Comparison of ENCODE assay signal across 17 cellular contexts in the genomic region with DNA sequence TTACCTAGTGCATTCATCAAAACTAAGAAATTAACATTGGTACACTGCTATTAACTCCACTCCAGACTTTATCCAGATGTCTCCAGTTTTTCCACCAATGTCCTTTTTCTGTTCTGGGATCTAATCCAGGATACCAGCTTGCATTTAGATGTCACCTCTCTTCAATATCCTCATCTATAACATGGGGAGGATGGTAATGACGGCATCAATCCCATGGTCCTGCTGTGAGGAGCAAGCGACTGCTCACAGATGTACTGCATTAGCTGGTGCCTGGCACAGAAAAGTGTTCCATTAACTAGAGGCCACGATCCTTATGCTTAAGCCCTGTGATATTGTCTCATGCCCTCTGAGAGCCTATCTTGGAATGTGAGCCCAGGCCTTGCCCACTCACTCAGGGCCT.
A peak's percentile ranks its signal among the peaks of the same experiment; 100 is the strongest.
DNase-seq lines count a peak whose midpoint lies in the region; ATAC-seq and TF ChIP-seq lines count a peak whose summit lies in the region.
"Had no signal": no experiment of that assay in that cellular context is flagged by ENCODE, and none has a peak within 500 bp of the region (broad histone marks: within the 10 kb centered on the region; RNA-seq: fewer than 3 reads in every experiment).

No MANE protein-coding gene starts in this region.

- peak; percentile 68 for ATAC-seq in SK-N-SH treated with all-trans-retinoic acid at 6 μM for 48 hours
- ATAC-seq in HG02678 (IDR thresholded peaks at IDR 0.05; ENCODE audit: unreplicated experiment) = no peak
- ATAC-seq: GM23338 had no signal

- DNase-seq in NCI-H2171 treated with DMSO at 0.1 percent for 48 hours (lab: John Stamatoyannopoulos, UW) (peak; percentile 38), NCI-H2171 (lab: John Stamatoyannopoulos, UW) (no peak), NCI-H1694 treated with DMSO at 0.1 percent for 48 hours (lab: John Stamatoyannopoulos, UW) (peak; percentile 89), pons (ENCODE audit: low spot score) (peak; percentile 40), inferior parietal cortex (ENCODE audit: extremely low spot score) (no peak)
- DNase-seq in activated naive CD4-positive, alpha-beta T cell treated with Interleukin-2 at 50 U/mL for 16 hours = no peak
- DNase-seq: 8988T; AML-193; Calu3; CD4-positive, alpha-beta T cell; DMS153; DMS79 treated with DMSO at 0.1 percent for 48 hours; EL; H7 had no signal

TF ChIP-seq in SK-N-SH treated with all-trans-retinoic acid at 6 μM for 48 hours, 23 proteins besides CTCF, POLR2A, EP300 and RAD21:
- TF ChIP-seq GLIS3 (CRISPR knock-in tag; IDR thresholded peaks at IDR 0.05) = no peak
- peak; percentile 29; the same call in 1 of the 2 replicates for TF ChIP-seq SNAI2 (CRISPR knock-in tag; IDR thresholded peaks at IDR 0.05)
- TF ChIP-seq ARNTL (CRISPR knock-in tag; IDR thresholded peaks at IDR 0.05; ENCODE audit: borderline replicate concordance, low read depth) = no peak
- peak; percentile 31 for TF ChIP-seq ISL1 (CRISPR knock-in tag; IDR thresholded peaks at IDR 0.05)
- no peak for TF ChIP-seq BACH2 (CRISPR knock-in tag; IDR thresholded peaks at IDR 0.05; ENCODE audit: borderline replicate concordance)
- TF ChIP-seq, protein P1, sequence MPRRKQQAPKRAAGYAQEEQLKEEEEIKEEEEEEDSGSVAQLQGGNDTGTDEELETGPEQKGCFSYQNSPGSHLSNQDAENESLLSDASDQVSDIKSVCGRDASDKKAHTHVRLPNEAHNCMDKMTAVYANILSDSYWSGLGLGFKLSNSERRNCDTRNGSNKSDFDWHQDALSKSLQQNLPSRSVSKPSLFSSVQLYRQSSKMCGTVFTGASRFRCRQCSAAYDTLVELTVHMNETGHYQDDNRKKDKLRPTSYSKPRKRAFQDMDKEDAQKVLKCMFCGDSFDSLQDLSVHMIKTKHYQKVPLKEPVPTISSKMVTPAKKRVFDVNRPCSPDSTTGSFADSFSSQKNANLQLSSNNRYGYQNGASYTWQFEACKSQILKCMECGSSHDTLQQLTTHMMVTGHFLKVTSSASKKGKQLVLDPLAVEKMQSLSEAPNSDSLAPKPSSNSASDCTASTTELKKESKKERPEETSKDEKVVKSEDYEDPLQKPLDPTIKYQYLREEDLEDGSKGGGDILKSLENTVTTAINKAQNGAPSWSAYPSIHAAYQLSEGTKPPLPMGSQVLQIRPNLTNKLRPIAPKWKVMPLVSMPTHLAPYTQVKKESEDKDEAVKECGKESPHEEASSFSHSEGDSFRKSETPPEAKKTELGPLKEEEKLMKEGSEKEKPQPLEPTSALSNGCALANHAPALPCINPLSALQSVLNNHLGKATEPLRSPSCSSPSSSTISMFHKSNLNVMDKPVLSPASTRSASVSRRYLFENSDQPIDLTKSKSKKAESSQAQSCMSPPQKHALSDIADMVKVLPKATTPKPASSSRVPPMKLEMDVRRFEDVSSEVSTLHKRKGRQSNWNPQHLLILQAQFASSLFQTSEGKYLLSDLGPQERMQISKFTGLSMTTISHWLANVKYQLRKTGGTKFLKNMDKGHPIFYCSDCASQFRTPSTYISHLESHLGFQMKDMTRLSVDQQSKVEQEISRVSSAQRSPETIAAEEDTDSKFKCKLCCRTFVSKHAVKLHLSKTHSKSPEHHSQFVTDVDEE (CRISPR knock-in tag; IDR thresholded peaks at IDR 0.05) = peak; percentile 41; the same call in 1 of the 2 replicates
- TF ChIP-seq RARB (CRISPR knock-in tag; IDR thresholded peaks at IDR 0.05) = no peak
- peak; percentile 70 for TF ChIP-seq TCF4 (CRISPR knock-in tag; IDR thresholded peaks at IDR 0.05; ENCODE audit: borderline replicate concordance)

Comparison
In these comparisons a context has a peak if more than half of its experiments do, and no peak if none do; other contexts are left out.
1. DNase-seq: peak in NCI-H2171 treated with DMSO at 0.1 percent for 48 hours (single experiment), NCI-H1694 treated with DMSO at 0.1 percent for 48 hours (single experiment) and pons (single experiment); none in NCI-H2171 (single experiment), activated naive CD4-positive, alpha-beta T cell treated with Interleukin-2 at 50 U/mL for 16 hours (single experiment) and inferior parietal cortex (single experiment).